ENCODE assay signal across 8 cellular contexts in the genomic region with DNA sequence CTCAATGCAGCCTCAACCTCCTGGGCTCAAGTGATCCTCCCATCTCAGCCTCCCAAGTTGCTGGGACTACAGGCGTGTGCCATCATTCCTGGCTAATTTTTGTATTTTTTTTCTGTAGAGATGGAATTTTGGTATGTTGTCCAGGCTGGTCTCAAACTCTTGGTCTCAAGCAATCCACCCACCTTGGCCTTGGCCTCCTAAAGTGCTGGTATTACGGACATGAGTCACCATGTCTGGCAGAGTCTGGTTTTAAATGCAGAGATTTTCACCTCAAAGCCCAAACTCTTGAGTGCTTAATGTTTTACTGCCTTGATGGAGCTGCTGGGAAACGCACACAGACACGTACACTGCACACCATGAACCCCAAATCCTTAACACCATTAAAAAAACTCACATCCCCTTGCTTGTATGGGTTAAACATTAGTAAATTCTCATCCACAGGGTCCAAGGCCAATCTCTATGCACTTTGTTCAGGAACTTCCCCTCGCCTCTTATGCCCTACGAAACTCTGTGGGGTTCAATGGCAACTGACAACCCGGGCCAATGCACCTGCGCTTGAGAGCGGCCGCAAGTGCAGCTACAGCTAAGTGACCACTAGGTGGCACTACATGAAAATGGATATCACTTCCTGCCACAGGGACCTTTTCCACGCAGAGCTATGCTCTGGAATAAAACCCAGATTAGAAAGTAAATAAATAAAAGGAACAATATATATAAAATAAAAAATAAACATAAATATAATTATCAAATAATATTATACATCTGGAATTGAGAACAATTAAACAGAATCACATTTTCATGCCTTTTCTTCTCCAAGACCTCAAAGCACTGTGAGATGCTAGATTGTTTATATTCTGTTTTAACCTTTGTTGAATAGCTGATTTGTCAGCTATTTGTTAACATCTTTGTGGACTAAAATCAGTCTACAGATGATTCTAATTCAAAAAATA.
A peak's percentile ranks its signal among the peaks of the same experiment; 100 is the strongest.
DNase-seq lines count a peak whose midpoint lies in the region; ATAC-seq and TF ChIP-seq lines count a peak whose summit lies in the region.

No MANE protein-coding gene starts in this region.

- peak; percentile 94 for TF ChIP-seq RAD21 in HCT116 (IDR thresholded peaks at IDR 0.05; ENCODE audit: low read depth)

- no peak overlapping the region for H3K9ac ChIP-seq in HCT116 (ENCODE audit: low read length)
- H3K9ac ChIP-seq in MM.1S (ENCODE audit: low read length): no peak overlapping the region
- H3K9ac ChIP-seq in adipocyte (ENCODE audit: low read length): no peak overlapping the region

- H4K20me1 ChIP-seq in HCT116 (ENCODE audit: insufficient read depth): no peaks in the 10 kb centered on the region
- no peaks in the 10 kb centered on the region for H4K20me1 ChIP-seq in MM.1S (ENCODE audit: insufficient read depth, low read length)

- RAD21 ChIA-PET in HCT116 (lab: Charles Lee; ENCODE audit: low non-redundant PET in 1 of 2, low total read pairs in 2 of 2, uncharacterized antibody in 2 of 2, unreplicated experiment in 2 of 2): interaction anchor here (0.6 to 1.9 kb wide), 11 partner anchors 29 to 659 kb away, joined by 3 to 23 read pairs (median 3); no protein-coding TSS in a partner anchor

- H3K4me1 ChIP-seq in HCT116 (ENCODE audit: control insufficient read depth in 1 of 2, insufficient read depth in 2 of 2, low read length in 2 of 2) (peaks cover 9 to 10% of the 10 kb centered on the region in 2 experiments; a peak in 2 of 4 replicates), MM.1S (ENCODE audit: low read length) (peaks cover 3% of the 10 kb centered on the region; the same call in 1 of the 2 replicates), adipocyte (ENCODE audit: control insufficient read depth, insufficient read depth, low read length) (no peaks in the 10 kb centered on the region), left ventricle myocardium inferior (peaks cover 61% of the 10 kb centered on the region)

- ATAC-seq in HCT116 (peak; percentile 96), sciatic nerve (peak; percentile 90)

- H3K4me3 ChIP-seq in HCT116 (replicated peaks in 1 of 2; ENCODE audit: low read depth in 1 of 2, low read length in 2 of 2) (no peak overlapping the region), MM.1S (ENCODE audit: low read length) (no peak overlapping the region), adipocyte (ENCODE audit: low read length) (no peak overlapping the region), left ventricle myocardium inferior (no peak overlapping the region)

- no peak overlapping the region for H3K4me2 ChIP-seq in HCT116 (ENCODE audit: low read length)
- H3K4me2 ChIP-seq in MM.1S (ENCODE audit: low read depth, low read length): no peak overlapping the region

- no peaks in the 10 kb centered on the region for H3F3A ChIP-seq in MM.1S (ENCODE audit: insufficient read depth, low read length)

- H3K36me3 ChIP-seq in HCT116 (ENCODE audit: control insufficient read depth in 1 of 2, insufficient read depth in 2 of 2, low read length in 2 of 2) (peaks cover 0 to 3% of the 10 kb centered on the region in 2 experiments; a peak in 1 of 4 replicates), MM.1S (replicated peaks; ENCODE audit: insufficient read depth, low read length) (no peaks in the 10 kb centered on the region), adipocyte (ENCODE audit: control insufficient read depth, insufficient read depth, low read length, severe bottlenecking) (no peaks in the 10 kb centered on the region), left ventricle myocardium inferior (peaks cover 63% of the 10 kb centered on the region)

- DNase-seq in HCT116 (ENCODE audit: low read depth, low spot score) (peak; percentile 62), MM.1S (peak; percentile 78), T follicular helper cell (ENCODE audit: low read depth) (peak; percentile 47), adipocyte (ENCODE audit: low read depth) (peak; percentile 93), left ventricle myocardium inferior (peak; percentile 52), sciatic nerve (ENCODE audit: low spot score) (peak; percentile 78), GOT3 (lab: John Stamatoyannopoulos, UW) (no peak)

- no peaks in the 10 kb centered on the region for H3K9me2 ChIP-seq in HCT116 (ENCODE audit: insufficient read depth)
- no peaks in the 10 kb centered on the region for H3K9me2 ChIP-seq in MM.1S (replicated peaks; ENCODE audit: insufficient read depth, low read length)

- POLR2A ChIA-PET in HCT116 (lab: Charles Lee): interaction anchor here (1.0 to 1.1 kb wide), 2 partner anchors 77 to 145 kb away, joined by 3 to 4 read pairs; no protein-coding TSS in a partner anchor

- no peak overlapping the region for H3K27ac ChIP-seq in HCT116 (ENCODE audit: low read depth, low read length)
- H3K27ac ChIP-seq in MM.1S (ENCODE audit: low read length): no peak overlapping the region
- peak overlapping the region; percentile 92 for H3K27ac ChIP-seq in left ventricle myocardium inferior (replicated peaks)

- H3K9me3 ChIP-seq in HCT116 (ENCODE audit: control insufficient read depth in 1 of 2, insufficient read depth in 1 of 2, low read depth in 1 of 2, low read length in 2 of 2) (no peaks in the 10 kb centered on the region), MM.1S (replicated peaks; ENCODE audit: insufficient read depth, low read length) (no peaks in the 10 kb centered on the region), adipocyte (ENCODE audit: control insufficient read depth, low read length) (no peaks in the 10 kb centered on the region), left ventricle myocardium inferior (replicated peaks) (no peaks in the 10 kb centered on the region)

- intact Hi-C loops in HCT116 (cut with micrococcal nuclease): loop anchor here (1.0 to 5.0 kb wide), 4 partner anchors 56 to 656 kb away; no protein-coding TSS in a partner anchor
- intact Hi-C loops in left ventricle myocardium inferior (cut with micrococcal nuclease): loop anchor here (5.0 to 10.0 kb wide), 3 partner anchors 76 to 314 kb away; no protein-coding TSS in a partner anchor
- intact Hi-C loops in sciatic nerve (cut with DNase I): loop anchor here (10.0 kb wide), 1 partner anchor 74 kb away; no protein-coding TSS in a partner anchor

- TF ChIP-seq POLR2A in HCT116 (IDR thresholded peaks at IDR 0.05; ENCODE audit: borderline replicate concordance, extremely low read depth, insufficient read depth, insufficient read length): no peak

- H3K79me2 ChIP-seq in HCT116 (ENCODE audit: insufficient read depth, low read length) (no peaks in the 10 kb centered on the region), MM.1S (ENCODE audit: low read length) (no peaks in the 10 kb centered on the region)

- no TSS peak for BruUV-seq in HCT116 (replicated peaks; lab: Mats Ljungman, UMichigan)

- TF ChIP-seq CTCF in GM12874 (IDR thresholded peaks at IDR 0.05; ENCODE audit: insufficient read depth, low read depth, low read length): peak; percentile 68; the same call in 1 of the 2 replicates
- TF ChIP-seq CTCF in HCT116 (IDR thresholded peaks at IDR 0.05 in 2 of 3, conservative IDR thresholded peaks at IDR 0.05 in 1 of 3; ENCODE audit: borderline replicate concordance in 1 of 3, insufficient read depth in 1 of 3, low read depth in 2 of 3, low read length in 2 of 3): peak; percentile 94 to 97 (median 96)
- peak; percentile 74 for TF ChIP-seq CTCF in MM.1S (IDR thresholded peaks at IDR 0.05; ENCODE audit: low read length)
- TF ChIP-seq CTCF in left ventricle myocardium inferior (IDR thresholded peaks at IDR 0.05; ENCODE audit: borderline replicate concordance): peak; percentile 94

- H3K27me3 ChIP-seq in HCT116 (ENCODE audit: insufficient read depth, low read length) (no peaks in the 10 kb centered on the region), MM.1S (replicated peaks; ENCODE audit: insufficient read depth, low read length) (no peaks in the 10 kb centered on the region), adipocyte (replicated peaks; ENCODE audit: control insufficient read depth, insufficient read depth, low read length) (no peaks in the 10 kb centered on the region), left ventricle myocardium inferior (ENCODE audit: low read depth) (no peaks in the 10 kb centered on the region)

- no peak overlapping the region for H2AFZ ChIP-seq in HCT116 (ENCODE audit: low read depth, low read length, poor library complexity, severe bottlenecking)
- H2AFZ ChIP-seq in MM.1S (ENCODE audit: low read length): no peak overlapping the region

- CTCF ChIA-PET in HCT116 (lab: Charles Lee): interaction anchor here (0.6 to 4.7 kb wide), 46 partner anchors 11 to 659 kb away, joined by 3 to 96 read pairs (median 4); a partner anchor contains a TSS

TF ChIP-seq in HCT116, 20 proteins besides CTCF, POLR2A, EP300 and RAD21:
- TF ChIP-seq ELF1 (IDR thresholded peaks at IDR 0.05; ENCODE audit: borderline replicate concordance, low read depth): no peak
- TF ChIP-seq SP1 (IDR thresholded peaks at IDR 0.05; ENCODE audit: low read depth): no peak
- TF ChIP-seq, protein P1, sequence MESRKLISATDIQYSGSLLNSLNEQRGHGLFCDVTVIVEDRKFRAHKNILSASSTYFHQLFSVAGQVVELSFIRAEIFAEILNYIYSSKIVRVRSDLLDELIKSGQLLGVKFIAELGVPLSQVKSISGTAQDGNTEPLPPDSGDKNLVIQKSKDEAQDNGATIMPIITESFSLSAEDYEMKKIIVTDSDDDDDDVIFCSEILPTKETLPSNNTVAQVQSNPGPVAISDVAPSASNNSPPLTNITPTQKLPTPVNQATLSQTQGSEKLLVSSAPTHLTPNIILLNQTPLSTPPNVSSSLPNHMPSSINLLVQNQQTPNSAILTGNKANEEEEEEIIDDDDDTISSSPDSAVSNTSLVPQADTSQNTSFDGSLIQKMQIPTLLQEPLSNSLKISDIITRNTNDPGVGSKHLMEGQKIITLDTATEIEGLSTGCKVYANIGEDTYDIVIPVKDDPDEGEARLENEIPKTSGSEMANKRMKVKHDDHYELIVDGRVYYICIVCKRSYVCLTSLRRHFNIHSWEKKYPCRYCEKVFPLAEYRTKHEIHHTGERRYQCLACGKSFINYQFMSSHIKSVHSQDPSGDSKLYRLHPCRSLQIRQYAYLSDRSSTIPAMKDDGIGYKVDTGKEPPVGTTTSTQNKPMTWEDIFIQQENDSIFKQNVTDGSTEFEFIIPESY (IDR thresholded peaks at IDR 0.05; ENCODE audit: extremely low read depth, insufficient replicate concordance, low read length): no peak
- TF ChIP-seq, protein P2, sequence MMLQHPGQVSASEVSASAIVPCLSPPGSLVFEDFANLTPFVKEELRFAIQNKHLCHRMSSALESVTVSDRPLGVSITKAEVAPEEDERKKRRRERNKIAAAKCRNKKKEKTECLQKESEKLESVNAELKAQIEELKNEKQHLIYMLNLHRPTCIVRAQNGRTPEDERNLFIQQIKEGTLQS (IDR thresholded peaks at IDR 0.05): no peak
- TF ChIP-seq JUND (IDR thresholded peaks at IDR 0.05): no peak
- no peak for TF ChIP-seq SIN3A (IDR thresholded peaks at IDR 0.05; ENCODE audit: low read depth)
